25 cellular contexts compared by ENCODE assay signal in genomic region chr12:107631715-107632114, GRCh38.
"Had no signal": no experiment of that assay in that cellular context is flagged by ENCODE, and none has a peak within 500 bp of the region (broad histone marks: within the 10 kb centered on the region; RNA-seq: fewer than 3 reads in every experiment).

No MANE protein-coding gene starts in this region.

- ATAC-seq: left lung, sciatic nerve had no signal

- H3K79me2 ChIP-seq: parathyroid adenoma had no signal

- H3K4me1 ChIP-seq: left lung, prostate gland, right atrium auricular region, stomach, vagina had no signal

- H3K36me3 ChIP-seq: left lung, neural progenitor cell, prostate gland, right atrium auricular region, stomach, thyroid gland, vagina had no signal

- H2AFZ ChIP-seq: neural progenitor cell, parathyroid adenoma had no signal

- H3K27ac ChIP-seq: coronary artery, esophagus squamous epithelium, left lung, neural progenitor cell, parathyroid adenoma, prostate gland, right atrium auricular region, stomach, thyroid gland, vagina had no signal

- FAIRE-seq: endometrium, frontal cortex, keratinocyte had no signal

- H3K9ac ChIP-seq: neural progenitor cell, parathyroid adenoma had no signal

- H3K27me3 ChIP-seq: esophagus squamous epithelium, left lung, neural progenitor cell, right atrium auricular region, stomach, thyroid gland, vagina had no signal

- H3K4me3 ChIP-seq: coronary artery, esophagus squamous epithelium, left lung, neural progenitor cell, prostate gland, right atrium auricular region, smooth muscle cell, stomach, thyroid gland, vagina had no signal

- DNase-seq: dermis blood vessel endothelial cell; effector memory CD4-positive, alpha-beta T cell; esophagus squamous epithelium; left lung; mesenchymal stem cell; midbrain; naive thymus-derived CD4-positive, alpha-beta T cell; stimulated activated CD4-positive, alpha-beta T cell treated with anti-CD3 and anti-CD28 coated beads, Interleukin-12 subunit alpha, Interleukin-12 subunit beta, amount 100 ng/mL, for 4 hours; stimulated activated CD4-positive, alpha-beta T cell treated with anti-CD3 and anti-CD28 coated beads, Interleukin-1b, Interleukin-23, amount 100 ng/mL, for 48 hours; stimulated activated CD4-positive, alpha-beta T cell treated with anti-CD3 and anti-CD28 coated beads, Interleukin-4, amount 100 ng/mL, for 1 hour; stimulated activated CD8-positive, alpha-beta memory T cell treated with anti-CD3 and anti-CD28 coated beads, Interleukin-4, amount 100 ng/mL, for 48 hours; stimulated activated naive CD4-positive, alpha-beta T cell treated with Interleukin-2 at 50 U/mL for 16 hours; stomach; thyroid gland had no signal

- H3K4me2 ChIP-seq: neural progenitor cell, smooth muscle cell had no signal

- H3K9me3 ChIP-seq: esophagus squamous epithelium, left lung, prostate gland, right atrium auricular region, thyroid gland, vagina had no signal
